ENCODE assay signal across 11 cellular contexts in genomic region chr16:15976929-15977637, GRCh38. TPM values are rescaled to one million over a fixed set of nuclear protein-coding genes. Genes with fewer than 3 reads are reported as not detected.
A peak's percentile ranks its signal among the peaks of the same experiment; 100 is the strongest.
DNase-seq lines count a peak whose midpoint lies in the region; ATAC-seq, FAIRE-seq and TF ChIP-seq lines count a peak whose summit lies in the region.
"Had no signal": no experiment of that assay in that cellular context is flagged by ENCODE, and none has a peak within 500 bp of the region (broad histone marks: within the 10 kb centered on the region; RNA-seq: fewer than 3 reads in every experiment).

No MANE protein-coding gene starts in this region.

- peaks cover 95% of the 10 kb centered on the region for H3K79me2 ChIP-seq in fibroblast of lung (ENCODE audit: control insufficient read depth, insufficient read depth, low read length)

- H3K4me1 ChIP-seq in fibroblast of lung (ENCODE audit: control insufficient read depth, extremely low read depth, insufficient read depth, low read length) (peaks cover 11% of the 10 kb centered on the region), pancreas (no peaks in the 10 kb centered on the region), aorta (ENCODE audit: control insufficient read depth in 1 of 2, insufficient read depth in 2 of 2, low read length in 2 of 2) (peaks cover 7 to 17% of the 10 kb centered on the region in 2 donors)

- no peak for DNase-seq in activated naive CD8-positive, alpha-beta T cell treated with anti-CD3 and anti-CD28 coated beads for 36 hours
- DNase-seq in activated naive CD8-positive, alpha-beta T cell treated with anti-CD3 and anti-CD28 coated beads, Interleukin-2, amount 50 U/mL, for 24 hours, result no peak
- DNase-seq in fibroblast of lung (ENCODE audit: low read depth in 2 of 2), result peak; percentile 34 to 90
- no peak for DNase-seq in pancreas
- peak; percentile 63 to 81 for DNase-seq in aorta
- no peak for DNase-seq in cerebellar nuclear complex (lab: John Stamatoyannopoulos, UW)
- no peak for DNase-seq in putamen (ENCODE audit: low spot score)
- DNase-seq in NCI-H226, result no peak
- DNase-seq: ACHN, NCI-H1105 treated with DMSO at 0.1 percent for 48 hours had no signal

- H3K27ac Mint-ChIP-seq in activated naive CD8-positive, alpha-beta T cell treated with anti-CD3 and anti-CD28 coated beads for 36 hours, result peak overlapping the region; percentile 43
- no peak overlapping the region for H3K27ac Mint-ChIP-seq in activated naive CD8-positive, alpha-beta T cell treated with anti-CD3 and anti-CD28 coated beads, Interleukin-2, amount 50 U/mL, for 24 hours

- intact Hi-C loops in pancreas (cut with DNase I), result no loop called here
- intact Hi-C loops in aorta (cut with DNase I), result no loop called here

- H3K36me3 ChIP-seq in fibroblast of lung (ENCODE audit: control insufficient read depth, insufficient read depth, low read length) (no peaks in the 10 kb centered on the region), pancreas (peaks cover 0 to 5% (median 0%) of the 10 kb centered on the region in 3 donors), aorta (ENCODE audit: control insufficient read depth in 1 of 2, insufficient read depth in 2 of 2, low read length in 1 of 2) (no peaks in the 10 kb centered on the region)

- peak overlapping the region; percentile 50 for H3K4me2 ChIP-seq in fibroblast of lung (ENCODE audit: extremely low read depth, insufficient read depth, low read length)

- H3K4me1 Mint-ChIP-seq in activated naive CD8-positive, alpha-beta T cell treated with anti-CD3 and anti-CD28 coated beads for 36 hours, result peaks cover 32% of the 10 kb centered on the region
- H3K4me1 Mint-ChIP-seq in activated naive CD8-positive, alpha-beta T cell treated with anti-CD3 and anti-CD28 coated beads, Interleukin-2, amount 50 U/mL, for 24 hours, result peaks cover 36% of the 10 kb centered on the region

- no peak overlapping the region for H2AFZ ChIP-seq in fibroblast of lung (ENCODE audit: low read length)

- 88 to 93% methylated on average over 7 of the region's 7 CpGs for WGBS in pancreas, 2 donors
- WGBS in aorta, 2 donors, result 37% methylated on average over 7 of the region's 7 CpGs

- H4K20me1 ChIP-seq in fibroblast of lung (ENCODE audit: control insufficient read depth, extremely low read depth, insufficient read depth, low read length), result no peaks in the 10 kb centered on the region

- H3K9ac ChIP-seq in fibroblast of lung (ENCODE audit: insufficient read depth, low read length), result peak overlapping the region; percentile 13

- TF ChIP-seq CTCF in fibroblast of lung (conservative IDR thresholded peaks at IDR 0.05 in 1 of 2, IDR thresholded peaks at IDR 0.05 in 1 of 2; ENCODE audit: low read depth in 1 of 2, low read length in 2 of 2), result no peak
- TF ChIP-seq CTCF in pancreas (IDR thresholded peaks at IDR 0.05), result no peak

- no peak for FAIRE-seq in pancreas (lab: Jason Lieb, UNC)
- FAIRE-seq: TTC549 had no signal

- H3K27me3 Mint-ChIP-seq in activated naive CD8-positive, alpha-beta T cell treated with anti-CD3 and anti-CD28 coated beads for 36 hours, result no peaks in the 10 kb centered on the region
- no peaks in the 10 kb centered on the region for H3K27me3 Mint-ChIP-seq in activated naive CD8-positive, alpha-beta T cell treated with anti-CD3 and anti-CD28 coated beads, Interleukin-2, amount 50 U/mL, for 24 hours

- H3K27ac ChIP-seq in fibroblast of lung (ENCODE audit: insufficient read depth, low read length), result peak overlapping the region; percentile 94
- H3K27ac ChIP-seq in pancreas, result peak overlapping the region in 1 of 4 donors; percentile 4
- peak overlapping the region; percentile 93 to 99 for H3K27ac ChIP-seq in aorta (ENCODE audit: low read depth in 1 of 2, low read length in 2 of 2)

- ATAC-seq in activated naive CD8-positive, alpha-beta T cell treated with anti-CD3 and anti-CD28 coated beads, Interleukin-2, amount 50 U/mL, for 24 hours, result no peak
- peak in 3 of 4 donors; percentile 32 to 59 (median 39) for ATAC-seq in pancreas
- peak; percentile 83 for ATAC-seq in aorta (ENCODE audit: low FRiP score)

- H3K36me3 Mint-ChIP-seq in activated naive CD8-positive, alpha-beta T cell treated with anti-CD3 and anti-CD28 coated beads for 36 hours, result peaks cover 86% of the 10 kb centered on the region
- peaks cover 80% of the 10 kb centered on the region for H3K36me3 Mint-ChIP-seq in activated naive CD8-positive, alpha-beta T cell treated with anti-CD3 and anti-CD28 coated beads, Interleukin-2, amount 50 U/mL, for 24 hours (ENCODE audit: low read depth)

- H3K9me3 ChIP-seq in fibroblast of lung (ENCODE audit: control insufficient read depth, insufficient read depth, low read depth, low read length) (no peaks in the 10 kb centered on the region), pancreas (no peaks in the 10 kb centered on the region), aorta (ENCODE audit: control insufficient read depth, low read length) (no peaks in the 10 kb centered on the region)

- H3K27me3 ChIP-seq in fibroblast of lung (ENCODE audit: control insufficient read depth, insufficient read depth, low read length), result no peaks in the 10 kb centered on the region
- H3K27me3 ChIP-seq in pancreas, result no peaks in the 10 kb centered on the region
- no peaks in the 10 kb centered on the region for H3K27me3 ChIP-seq in aorta (ENCODE audit: control insufficient read depth in 1 of 2, insufficient read depth in 2 of 2, low read length in 1 of 2)

- peaks cover 46% of the 10 kb centered on the region for H3K9me3 Mint-ChIP-seq in activated naive CD8-positive, alpha-beta T cell treated with anti-CD3 and anti-CD28 coated beads for 36 hours
- peaks cover 37% of the 10 kb centered on the region for H3K9me3 Mint-ChIP-seq in activated naive CD8-positive, alpha-beta T cell treated with anti-CD3 and anti-CD28 coated beads, Interleukin-2, amount 50 U/mL, for 24 hours

- H3K4me3 Mint-ChIP-seq in activated naive CD8-positive, alpha-beta T cell treated with anti-CD3 and anti-CD28 coated beads for 36 hours, result no peak overlapping the region
- no peak overlapping the region for H3K4me3 Mint-ChIP-seq in activated naive CD8-positive, alpha-beta T cell treated with anti-CD3 and anti-CD28 coated beads, Interleukin-2, amount 50 U/mL, for 24 hours

- H3K4me3 ChIP-seq in fibroblast of lung (replicated peaks in 1 of 4; ENCODE audit: control extremely low read depth in 1 of 4, insufficient read depth in 1 of 4, low read depth in 3 of 4, low read length in 4 of 4), result peak overlapping the region in 1 of 4 experiments; percentile 29
- H3K4me3 ChIP-seq in pancreas, result no peak overlapping the region
- H3K4me3 ChIP-seq in aorta (ENCODE audit: low read length in 2 of 2), result no peak overlapping the region

RNA-seq across cellular contexts. Expression of gene ABCC1, which starts 27.7 kb away (rescaled TPM):
- 10 to 100 TPM; 57.0 to 61.9 TPM for total RNA-seq in activated naive CD8-positive, alpha-beta T cell treated with anti-CD3 and anti-CD28 coated beads for 36 hours
- 73.2 and 178 TPM in 2 replicates for total RNA-seq in fibroblast of lung
- polyA plus RNA-seq in fibroblast of lung, result 54.1 and 82.1 TPM in 2 replicates
- 103 and 125 TPM in 2 replicates for polyA plus RNA-seq in fibroblast of lung (2012)
- polyA minus RNA-seq in fibroblast of lung (ENCODE audit: low replicate concordance), result 861 and 1,173 TPM in 2 replicates
- 10 to 100 TPM in 4 of 6 donors, 1 to 10 TPM in 2; 8.5 to 16.8 (median 11.5) TPM for total RNA-seq in pancreas
- polyA plus RNA-seq in pancreas, result 10 to 100 TPM; 11.6 to 12.5 TPM
- 10 to 100 TPM; 56.5 to 61.9 TPM for total RNA-seq in aorta
- 10 to 100 TPM in 1 of 2 donors, 1 to 10 TPM in 1; 2.9 to 30.8 TPM for polyA plus RNA-seq in aorta

Comparison
In these comparisons a context has a peak if more than half of its experiments do, and no peak if none do; other contexts are left out.
1. DNase-seq: peak in fibroblast of lung (2 of 2) and aorta (2 of 2); none in activated naive CD8-positive, alpha-beta T cell treated with anti-CD3 and anti-CD28 coated beads for 36 hours (single experiment), activated naive CD8-positive, alpha-beta T cell treated with anti-CD3 and anti-CD28 coated beads, Interleukin-2, amount 50 U/mL, for 24 hours (single experiment), pancreas (0 of 6), cerebellar nuclear complex (0 of 2), putamen (single experiment) and NCI-H226 (single experiment).